In genomic region chr5:138264183-138264582, GRCh38 we compare ENCODE assay signal across 27 cellular contexts. TPM values are rescaled to one million over a fixed set of nuclear protein-coding genes. Genes with fewer than 3 reads are reported as not detected.
DNase-seq lines count a peak whose midpoint lies in the region; ATAC-seq, FAIRE-seq and TF ChIP-seq lines count a peak whose summit lies in the region.
"Had no signal": no experiment of that assay in that cellular context is flagged by ENCODE, and none has a peak within 500 bp of the region (broad histone marks: within the 10 kb centered on the region; RNA-seq: fewer than 3 reads in every experiment).

No MANE protein-coding gene starts in this region.

- CTCF ChIA-PET in Panc1 (lab: Charles Lee), result no interaction called here

- H3K9me2 ChIP-seq in GM23338 (ENCODE audit: insufficient read depth), result no peaks in the 10 kb centered on the region

- peaks cover 9% of the 10 kb centered on the region for H3K27me3 Mint-ChIP-seq in GM23338 (ENCODE audit: insufficient read depth, low read depth, poor library complexity)
- peaks cover 24% of the 10 kb centered on the region for H3K27me3 Mint-ChIP-seq in endodermal cell (ENCODE audit: insufficient read depth)

- H4K20me1 ChIP-seq in GM23338 (replicated peaks; ENCODE audit: insufficient read depth) (no peaks in the 10 kb centered on the region), osteoblast (ENCODE audit: insufficient read depth, low read length) (no peaks in the 10 kb centered on the region)

- no peak for FAIRE-seq in D721Med (lab: Jason Lieb, UNC)
- FAIRE-seq: GM19239 had no signal

- no peaks in the 10 kb centered on the region for H3K4me1 ChIP-seq in GM23338 (ENCODE audit: insufficient read depth)
- H3K4me1 ChIP-seq in Panc1 (ENCODE audit: control insufficient read depth, insufficient read depth, low read length), result no peaks in the 10 kb centered on the region
- no peaks in the 10 kb centered on the region for H3K4me1 ChIP-seq in endodermal cell (ENCODE audit: control insufficient read depth, insufficient read depth, low read length)
- H3K4me1 ChIP-seq in osteoblast (ENCODE audit: insufficient read depth, low read length), result no peaks in the 10 kb centered on the region
- H3K4me1 ChIP-seq: BE2C had no signal

- in situ Hi-C loops in Panc1 (cut with HindIII; ENCODE audit: low pct_unique_long_range_greater_than_20kb, low sequenced_read_pairs), result no loop called here

- TF ChIP-seq CTCF in GM23338 (conservative IDR thresholded peaks at IDR 0.05; ENCODE audit: low read depth in 2 of 2) (no peak), Panc1 (IDR thresholded peaks at IDR 0.05) (no peak), endodermal cell (conservative IDR thresholded peaks at IDR 0.05) (peak; percentile 11), osteoblast (IDR thresholded peaks at IDR 0.05; ENCODE audit: extremely low read depth, low read depth, low read length) (no peak), D721Med (IDR thresholded peaks at IDR 0.05; ENCODE audit: insufficient read depth, missing control alignments) (no peak)

- H3K4me3 Mint-ChIP-seq in GM23338 (no peak overlapping the region), endodermal cell (no peak overlapping the region)
- H3K4me3 Mint-ChIP-seq: CD4-positive, CD25-positive, alpha-beta regulatory T cell; CD8-positive, alpha-beta memory T cell; HFFc6 had no signal

- 84 to 95% methylated on average over 7 to 8 of the region's 8 CpGs for WGBS in endodermal cell (ENCODE audit: insufficient coverage in 1 of 2, insufficient read length in 1 of 2), 2 experiments

- H3K4me2 ChIP-seq in GM23338, result no peak overlapping the region
- no peak overlapping the region for H3K4me2 ChIP-seq in osteoblast (ENCODE audit: insufficient read depth, low read length)

- no peak overlapping the region for H3K9ac ChIP-seq in endodermal cell (ENCODE audit: extremely low read depth, low read length, poor library complexity, severe bottlenecking)

- H2AFZ ChIP-seq in GM23338, result 0 out of 2 replicates have a peak overlapping the region, but pooled peaks have one; percentile 43
- H2AFZ ChIP-seq in osteoblast (ENCODE audit: low read length), result no peak overlapping the region

- H3K27ac ChIP-seq in GM23338 (ENCODE audit: low read depth), result no peak overlapping the region
- H3K27ac ChIP-seq in Panc1 (ENCODE audit: low read length), result no peak overlapping the region
- no peak overlapping the region for H3K27ac ChIP-seq in endodermal cell (ENCODE audit: low read depth, low read length)
- no peak overlapping the region for H3K27ac ChIP-seq in osteoblast (ENCODE audit: low read depth, low read length)
- H3K27ac ChIP-seq: HL-60 had no signal

- ATAC-seq in GM23338 (peak; percentile 84), Panc1 (0 out of 2 replicates have a peak, but pooled peaks have one; percentile 37)

- DNase-seq in GM23338 (ENCODE audit: low spot score) (peak; percentile 29), Panc1 (ENCODE audit: low read depth, low spot score) (no peak), endodermal cell (peak; percentile 49), osteoblast (ENCODE audit: insufficient read length, low spot score, missing footprints) (peak; percentile 78), D721Med (ENCODE audit: insufficient read length, low spot score) (no peak), NCI-H2081 (lab: John Stamatoyannopoulos, UW) (no peak), ecto neural progenitor cell (ENCODE audit: low spot score) (no peak), OCI-M2 (lab: John Stamatoyannopoulos, UW; ENCODE audit: unreplicated experiment) (no peak)
- DNase-seq: ACHN; BE2C; C1 segment of cervical spinal cord; CD4-positive, CD25-positive, alpha-beta regulatory T cell; CD8-positive, alpha-beta memory T cell; COR-L47; DMS153; DMS79; GF-D8; HCEC 1CT; HFFc6; IMR-90; KBM-7 had no signal

- H3K27me3 ChIP-seq in GM23338 (ENCODE audit: insufficient read depth) (no peaks in the 10 kb centered on the region), Panc1 (ENCODE audit: control insufficient read depth, insufficient read depth, low read length) (no peaks in the 10 kb centered on the region), endodermal cell (ENCODE audit: control insufficient read depth, insufficient read depth, low read length, poor library complexity, severe bottlenecking) (peaks cover 6% of the 10 kb centered on the region), osteoblast (ENCODE audit: insufficient read depth, low read length) (peaks cover 7% of the 10 kb centered on the region)

- no peaks in the 10 kb centered on the region for H3F3A ChIP-seq in GM23338 (replicated peaks; ENCODE audit: low read depth)

- no TSS peak for BruUV-seq in Panc1 (replicated peaks; lab: Mats Ljungman, UMichigan)

- H3K79me2 ChIP-seq in GM23338 (replicated peaks; ENCODE audit: insufficient read depth), result no peaks in the 10 kb centered on the region
- H3K79me2 ChIP-seq in osteoblast (ENCODE audit: insufficient read depth, low read length), result no peaks in the 10 kb centered on the region

- POLR2A ChIA-PET in Panc1 (lab: Charles Lee), result no interaction called here

- H3K27ac Mint-ChIP-seq in GM23338, result no peak overlapping the region
- no peak overlapping the region for H3K27ac Mint-ChIP-seq in endodermal cell
- H3K27ac Mint-ChIP-seq: CD4-positive, CD25-positive, alpha-beta regulatory T cell; CD8-positive, alpha-beta memory T cell; HFFc6 had no signal

- H3K4me3 ChIP-seq in GM23338 (no peak overlapping the region), Panc1 (ENCODE audit: low read depth in 2 of 2, low read length in 2 of 2) (no peak overlapping the region), endodermal cell (ENCODE audit: low read length) (no peak overlapping the region), osteoblast (ENCODE audit: insufficient read depth, low read length) (no peak overlapping the region)

- intact Hi-C loops in Panc1 (cut with micrococcal nuclease; ENCODE audit: unreplicated experiment), result no loop called here

- H3K36me3 Mint-ChIP-seq in GM23338 (ENCODE audit: low read depth), result no peaks in the 10 kb centered on the region
- no peaks in the 10 kb centered on the region for H3K36me3 Mint-ChIP-seq in endodermal cell (ENCODE audit: low read depth)
- H3K36me3 Mint-ChIP-seq: CD4-positive, CD25-positive, alpha-beta regulatory T cell had no signal

- H3K9me3 Mint-ChIP-seq in GM23338, result no peaks in the 10 kb centered on the region
- H3K9me3 Mint-ChIP-seq in endodermal cell, result peaks cover 2% of the 10 kb centered on the region
- H3K9me3 Mint-ChIP-seq: CD8-positive, alpha-beta memory T cell; HFFc6 had no signal

- H3K36me3 ChIP-seq in GM23338 (ENCODE audit: insufficient read depth) (no peaks in the 10 kb centered on the region), Panc1 (ENCODE audit: control insufficient read depth, insufficient read depth, low read length) (no peaks in the 10 kb centered on the region), endodermal cell (ENCODE audit: control insufficient read depth, insufficient read depth, low read length) (no peaks in the 10 kb centered on the region), osteoblast (ENCODE audit: insufficient read depth, low read length) (no peaks in the 10 kb centered on the region)
- H3K36me3 ChIP-seq: BE2C had no signal

- H3K9me3 ChIP-seq in Panc1 (ENCODE audit: control insufficient read depth, insufficient read depth, low read depth, low read length) (no peaks in the 10 kb centered on the region), endodermal cell (ENCODE audit: control insufficient read depth, low read length) (no peaks in the 10 kb centered on the region), osteoblast (ENCODE audit: low read depth, low read length) (no peaks in the 10 kb centered on the region)
- H3K9me3 ChIP-seq: BE2C had no signal

- H3K4me1 Mint-ChIP-seq in GM23338 (peaks cover 7% of the 10 kb centered on the region; the same call in 2 of the 3 replicates), endodermal cell (no peaks in the 10 kb centered on the region)
- H3K4me1 Mint-ChIP-seq: CD4-positive, CD25-positive, alpha-beta regulatory T cell; CD8-positive, alpha-beta memory T cell had no signal

RNA-seq across cellular contexts. Expression of gene GFRA3, which starts 10.2 kb away (rescaled TPM):
- 0.39 and 1.1 TPM in 2 replicates for total RNA-seq in GM23338 (2014; rRNA removed; shearing (Covaris generic))
- 1.1 and 1.2 TPM in 2 replicates for polyA plus RNA-seq in GM23338 (2016; fragmentation: Nextera tagmentation; extraction: Ambion mirVana)
- total RNA-seq in Panc1 (2021; ENCODE audit: unreplicated experiment) (1.5 TPM), endodermal cell (under 1 TPM in 1 of 2 donors, not detected in 1; 0.13 TPM), osteoblast (not detected in 2 replicates)
- polyA plus RNA-seq in Panc1 (2012; ENCODE audit: insufficient read length), result 1.3 TPM
- polyA plus RNA-seq in endodermal cell (2013, experiment 1 of 2), result 2.5 TPM
- polyA plus RNA-seq in endodermal cell (2013, experiment 2 of 2), result 1.9 TPM
- total RNA-seq: A172; CD4-positive, CD25-positive, alpha-beta regulatory T cell; CD8-positive, alpha-beta memory T cell; Daoy; H4; HFFc6; HT1080; IMR-90 had no signal
- polyA plus RNA-seq: CD4-positive, CD25-positive, alpha-beta regulatory T cell; CD8-positive, alpha-beta memory T cell; IMR-90 had no signal

RNA-seq across cellular contexts. Expression of gene CDC23, which starts 51.1 kb away (rescaled TPM):
- total RNA-seq in GM23338 (2014; rRNA removed; shearing (Covaris generic)), result 43.3 and 45.9 TPM in 2 replicates
- 20.2 and 28.0 TPM in 2 replicates for polyA plus RNA-seq in GM23338 (2016; fragmentation: Nextera tagmentation; extraction: Ambion mirVana)
- total RNA-seq in Panc1 (2021; ENCODE audit: unreplicated experiment), result 44.7 TPM
- 27.9 TPM for polyA plus RNA-seq in Panc1 (2012; ENCODE audit: insufficient read length)
- total RNA-seq in endodermal cell, result 10 to 100 TPM; 40.9 to 45.7 TPM
- 43.8 TPM for polyA plus RNA-seq in endodermal cell (2013, experiment 1 of 2)
- polyA plus RNA-seq in endodermal cell (2013, experiment 2 of 2), result 40.0 TPM
- total RNA-seq in osteoblast, result 25.6 and 28.6 TPM in 2 replicates

Comparison
In these comparisons a context has a peak if more than half of its experiments do, and no peak if none do; other contexts are left out.
1. DNase-seq: peak in GM23338 (single experiment), endodermal cell (single experiment) and osteoblast (single experiment); none in Panc1 (single experiment), D721Med (single experiment), NCI-H2081 (0 of 2), ecto neural progenitor cell (single experiment) and OCI-M2 (single experiment).